Comparison of ENCODE assay signal across 20 cellular contexts in genomic region chr11:70265341-70265740, GRCh38. TPM values are rescaled to one million over a fixed set of nuclear protein-coding genes. Genes with fewer than 3 reads are reported as not detected.
DNase-seq lines count a peak whose midpoint lies in the region; ATAC-seq and TF ChIP-seq lines count a peak whose summit lies in the region.
"Had no signal": no experiment of that assay in that cellular context is flagged by ENCODE, and none has a peak within 500 bp of the region (broad histone marks: within the 10 kb centered on the region; RNA-seq: fewer than 3 reads in every experiment).

No MANE protein-coding gene starts in this region.

- CTCF ChIA-PET in A673 (lab: Charles Lee), result no interaction called here

- POLR2A ChIA-PET in A673 (lab: Charles Lee; ENCODE audit: low non-redundant PET), result interaction anchor here (0.6 to 0.7 kb wide), 2 partner anchors 26 to 96 kb away, joined by 3 to 6 read pairs; no protein-coding TSS in a partner anchor

- H3K27ac ChIP-seq in A673 (ENCODE audit: low read depth, low read length, poor library complexity, severe bottlenecking), result peak overlapping the region; percentile 82
- H3K27ac ChIP-seq: coronary artery, vagina had no signal

- H3K27me3 ChIP-seq in A673 (replicated peaks; ENCODE audit: insufficient read depth, low read depth, low read length, poor library complexity), result no peaks in the 10 kb centered on the region
- H3K27me3 ChIP-seq: vagina had no signal

- H3K9me3 ChIP-seq in A673 (ENCODE audit: low read depth, low read length, poor library complexity, severe bottlenecking), result no peaks in the 10 kb centered on the region
- H3K9me3 ChIP-seq: vagina had no signal

- DNase-seq in A673 (ENCODE audit: low spot score) (peak; percentile 48), OCI-M1 (lab: John Stamatoyannopoulos, UW) (peak; percentile 75), NCI-H526 (lab: John Stamatoyannopoulos, UW) (no peak), GM03348 (ENCODE audit: low spot score) (no peak), HT-29 (ENCODE audit: low spot score) (no peak)
- DNase-seq: activated gamma-delta T cell; C1 segment of cervical spinal cord; EL; endodermal cell; naive thymus-derived CD4-positive, alpha-beta T cell; NCI-H1105 treated with DMSO at 0.1 percent for 48 hours; right cardiac atrium; stimulated activated CD4-positive, alpha-beta T cell treated with anti-CD3 and anti-CD28 coated beads, Interleukin-12 subunit alpha, Interleukin-12 subunit beta, amount 100 ng/mL, for 4 hours; substantia nigra; SW 1271 had no signal

- no peaks in the 10 kb centered on the region for H3K36me3 ChIP-seq in A673 (ENCODE audit: insufficient read depth, low read length, poor library complexity, severe bottlenecking)
- H3K36me3 ChIP-seq: vagina had no signal

- no peak for TF ChIP-seq CTCF in A673 (conservative IDR thresholded peaks at IDR 0.05; ENCODE audit: low read depth, low read length)

- intact Hi-C loops in A673 (cut with micrococcal nuclease; ENCODE audit: unreplicated experiment), result loop anchor here (5.0 kb wide), 3 partner anchors 63 to 1058 kb away; partner anchors contain the start of gene FADD

- H3K4me1 ChIP-seq in A673 (ENCODE audit: insufficient read depth, low read length, poor library complexity, severe bottlenecking), result peaks cover 42% of the 10 kb centered on the region

- no peak overlapping the region for H3K4me3 ChIP-seq in A673 (ENCODE audit: low read depth, low read length, poor library complexity, severe bottlenecking)
- H3K4me3 ChIP-seq: coronary artery, vagina had no signal

- BruUV-seq in A673 (replicated peaks; lab: Mats Ljungman, UMichigan), result no TSS peak

- ATAC-seq in GM18498 (IDR thresholded peaks at IDR 0.05; ENCODE audit: unreplicated experiment), result peak; percentile 40
- ATAC-seq in HG02759 (IDR thresholded peaks at IDR 0.05; ENCODE audit: unreplicated experiment), result peak; percentile 33
- no peak for ATAC-seq in GM19455 (IDR thresholded peaks at IDR 0.05; ENCODE audit: unreplicated experiment)
- ATAC-seq: naive thymus-derived CD4-positive, alpha-beta T cell; right cardiac atrium had no signal

RNA-seq across cellular contexts. Expression of gene PPFIA1, which starts 5.1 kb away (rescaled TPM):
- 104 and 113 TPM in 2 replicates for total RNA-seq in A673 (2021)
- total RNA-seq in HT-29 (2014; rRNA removed; shearing (Covaris generic)), result 46.7 and 48.6 TPM in 2 replicates

Comparison
In these comparisons a context has a peak if more than half of its experiments do, and no peak if none do; other contexts are left out.
1. DNase-seq: peak in A673 (single experiment) and OCI-M1 (single experiment); none in NCI-H526 (0 of 2), GM03348 (single experiment) and HT-29 (single experiment).